Comparison of ENCODE assay signal across 20 cellular contexts in genomic region chr5:103445426-103446035, GRCh38.
"Had no signal": no experiment of that assay in that cellular context is flagged by ENCODE, and none has a peak within 500 bp of the region (broad histone marks: within the 10 kb centered on the region; RNA-seq: fewer than 3 reads in every experiment).

No MANE protein-coding gene starts in this region.

- H3K27me3 ChIP-seq: adrenal gland, cardiac muscle cell, foreskin keratinocyte, hepatocyte, right atrium auricular region, transverse colon had no signal

- H3K27ac ChIP-seq: foreskin keratinocyte, lower lobe of right lung, right atrium auricular region, transverse colon had no signal

- DNase-seq: activated CD4-positive, alpha-beta T cell treated with anti-CD3 and anti-CD28 coated beads, Interleukin-2, amount 50 U/mL, for 1 hour; activated CD4-positive, CD25-positive, alpha-beta regulatory T cell treated with anti-CD3 and anti-CD28 coated beads, Interleukin-2, amount 50 U/mL, for 72 hours; activated CD8-positive, alpha-beta memory T cell treated with anti-CD3 and anti-CD28 coated beads, Interleukin-2, amount 50 U/mL, for 48 hours; activated effector memory CD4-positive, alpha-beta T cell treated with anti-CD3 and anti-CD28 coated beads, Interleukin-2, amount 50 U/mL, for 16 hours; activated T-cell treated with anti-CD3 and anti-CD28 coated beads, Interleukin-2, amount 50 U/mL, for 48 hours; adrenal gland; dermis blood vessel endothelial cell; foreskin keratinocyte; left colon; lower lobe of right lung; nucleus accumbens; stimulated activated CD4-positive, alpha-beta T cell treated with anti-CD3 and anti-CD28 coated beads, Interleukin-2, amount 100 ng/mL, for 24 hours; stimulated activated naive CD8-positive, alpha-beta T cell treated with anti-CD3 and anti-CD28 coated beads, Interleukin-15, Interleukin-2, amounts not matched to agents 100 U/mL and 50 U/mL, for 24 hours; T-cell; T-helper 9 cell; transverse colon had no signal

- H3K36me3 ChIP-seq: adrenal gland, cardiac muscle cell, lower lobe of right lung, prostate gland, right atrium auricular region, transverse colon had no signal

- H3K9me3 ChIP-seq: adrenal gland, prostate gland, transverse colon had no signal

- H3K79me2 ChIP-seq: hepatocyte had no signal

- H3K4me1 ChIP-seq: lower lobe of right lung, prostate gland had no signal

- H3K4me3 ChIP-seq: adrenal gland, cardiac muscle cell, hepatocyte, lower lobe of right lung, prostate gland, right atrium auricular region, transverse colon had no signal
